Comparison of ENCODE assay signal across 19 cellular contexts in genomic region chr2:201154615-201155014, GRCh38. TPM values are rescaled to one million over a fixed set of nuclear protein-coding genes. Genes with fewer than 3 reads are reported as not detected.
DNase-seq lines count a peak whose midpoint lies in the region; ATAC-seq, FAIRE-seq and TF ChIP-seq lines count a peak whose summit lies in the region.
"Had no signal": no experiment of that assay in that cellular context is flagged by ENCODE, and none has a peak within 500 bp of the region (broad histone marks: within the 10 kb centered on the region; RNA-seq: fewer than 3 reads in every experiment).

No MANE protein-coding gene starts in this region.

- ATAC-seq in CD4-positive, CD25-positive, alpha-beta regulatory T cell (ENCODE audit: low read depth in 2 of 2) = no peak
- ATAC-seq in activated naive CD8-positive, alpha-beta T cell treated with anti-CD3 and anti-CD28 coated beads, Interleukin-2, amount 50 U/mL, for 24 hours = no peak
- ATAC-seq in naive B cell (ENCODE audit: low read depth in 2 of 2) = no peak
- ATAC-seq: pancreas had no signal

- peaks cover 37% of the 10 kb centered on the region for H3K4me1 ChIP-seq in A673 (ENCODE audit: insufficient read depth, low read length, poor library complexity, severe bottlenecking)
- H3K4me1 ChIP-seq in CD4-positive, CD25-positive, alpha-beta regulatory T cell (ENCODE audit: control insufficient read depth, insufficient read depth, low read length, poor library complexity, severe bottlenecking) = peaks cover 36% of the 10 kb centered on the region

- intact Hi-C loops in A673 (cut with micrococcal nuclease; ENCODE audit: unreplicated experiment) = loop anchor here (5.0 kb wide), 2 partner anchors 192 to 247 kb away; partner anchors contain the start of gene ORC2

- H3K27me3 ChIP-seq in A673 (replicated peaks; ENCODE audit: insufficient read depth, low read depth, low read length, poor library complexity) = no peaks in the 10 kb centered on the region
- H3K27me3 ChIP-seq in CD4-positive, CD25-positive, alpha-beta regulatory T cell (ENCODE audit: control insufficient read depth, insufficient read depth, low read length) = no peaks in the 10 kb centered on the region
- H3K27me3 ChIP-seq: cardiac muscle cell, pancreas had no signal

- no peak overlapping the region for H3K4me3 Mint-ChIP-seq in CD4-positive, CD25-positive, alpha-beta regulatory T cell
- H3K4me3 Mint-ChIP-seq in activated naive CD8-positive, alpha-beta T cell treated with anti-CD3 and anti-CD28 coated beads, Interleukin-2, amount 50 U/mL, for 24 hours = no peak overlapping the region
- peak overlapping the region in 5 of 8 donors; percentile 29 to 70 (median 56) for H3K4me3 Mint-ChIP-seq in naive B cell

- H3K9me3 ChIP-seq in A673 (ENCODE audit: low read depth, low read length, poor library complexity, severe bottlenecking) = no peaks in the 10 kb centered on the region
- no peaks in the 10 kb centered on the region for H3K9me3 ChIP-seq in CD4-positive, CD25-positive, alpha-beta regulatory T cell (ENCODE audit: control insufficient read depth in 2 of 2, low read length in 2 of 2)
- H3K9me3 ChIP-seq: pancreas had no signal

- H3K27ac ChIP-seq in A673 (ENCODE audit: low read depth, low read length, poor library complexity, severe bottlenecking) = peak overlapping the region; percentile 25
- no peak overlapping the region for H3K27ac ChIP-seq in CD4-positive, CD25-positive, alpha-beta regulatory T cell (ENCODE audit: insufficient read depth, low read length, poor library complexity, severe bottlenecking)
- H3K27ac ChIP-seq: cardiac muscle cell, pancreas had no signal

- no peaks in the 10 kb centered on the region for H3K27me3 Mint-ChIP-seq in CD4-positive, CD25-positive, alpha-beta regulatory T cell
- no peaks in the 10 kb centered on the region for H3K27me3 Mint-ChIP-seq in activated naive CD8-positive, alpha-beta T cell treated with anti-CD3 and anti-CD28 coated beads, Interleukin-2, amount 50 U/mL, for 24 hours
- no peaks in the 10 kb centered on the region for H3K27me3 Mint-ChIP-seq in naive B cell

- FAIRE-seq in GM19239 (lab: Jason Lieb, UNC) = no peak
- FAIRE-seq: endometrium, pancreas had no signal

- CTCF ChIA-PET in A673 (lab: Charles Lee) = no interaction called here

- no peaks in the 10 kb centered on the region for H3K9me3 Mint-ChIP-seq in CD4-positive, CD25-positive, alpha-beta regulatory T cell
- H3K9me3 Mint-ChIP-seq in activated naive CD8-positive, alpha-beta T cell treated with anti-CD3 and anti-CD28 coated beads, Interleukin-2, amount 50 U/mL, for 24 hours = no peaks in the 10 kb centered on the region
- no peaks in the 10 kb centered on the region for H3K9me3 Mint-ChIP-seq in naive B cell

- peaks cover 22 to 48% (median 43%) of the 10 kb centered on the region in 4 donors for H3K4me1 Mint-ChIP-seq in CD4-positive, CD25-positive, alpha-beta regulatory T cell
- peaks cover 57% of the 10 kb centered on the region for H3K4me1 Mint-ChIP-seq in activated naive CD8-positive, alpha-beta T cell treated with anti-CD3 and anti-CD28 coated beads, Interleukin-2, amount 50 U/mL, for 24 hours
- H3K4me1 Mint-ChIP-seq in naive B cell = peaks cover 50 to 70% (median 61%) of the 10 kb centered on the region in 3 donors

- peaks cover 6% of the 10 kb centered on the region for H3K36me3 ChIP-seq in A673 (ENCODE audit: insufficient read depth, low read length, poor library complexity, severe bottlenecking)
- peaks cover 74% of the 10 kb centered on the region for H3K36me3 ChIP-seq in CD4-positive, CD25-positive, alpha-beta regulatory T cell (ENCODE audit: control insufficient read depth, insufficient read depth, low read length)
- H3K36me3 ChIP-seq: cardiac muscle cell had no signal

- no peak for DNase-seq in A673 (ENCODE audit: low spot score)
- no peak for DNase-seq in CD4-positive, CD25-positive, alpha-beta regulatory T cell
- DNase-seq in activated naive CD8-positive, alpha-beta T cell treated with anti-CD3 and anti-CD28 coated beads, Interleukin-2, amount 50 U/mL, for 24 hours = no peak
- no peak for DNase-seq in naive B cell
- DNase-seq in GM19239 (ENCODE audit: insufficient read length, low spot score) = no peak
- DNase-seq in cerebellar cortex (ENCODE audit: low spot score) = no peak
- no peak for DNase-seq in SHP77 treated with DMSO at 0.1 percent for 48 hours (lab: John Stamatoyannopoulos, UW)
- DNase-seq in stimulated activated CD4-positive, alpha-beta T cell treated with anti-CD3 and anti-CD28 coated beads, Interleukin-4, amount 100 ng/mL, for 1 hour = no peak
- DNase-seq: activated CD4-positive, alpha-beta T cell treated with anti-CD3 and anti-CD28 coated beads, Interleukin-2, amount 50 U/mL, for 4 hours; activated naive CD4-positive, alpha-beta T cell treated with anti-CD3 and anti-CD28 coated beads, Interleukin-2, amount 50 U/mL, for 16 hours; C1 segment of cervical spinal cord; DND-41; H7; midbrain; NCI-H774; pancreas; T-helper 9 cell had no signal

- H3K27ac Mint-ChIP-seq in CD4-positive, CD25-positive, alpha-beta regulatory T cell = peak overlapping the region in 2 of 3 donors; percentile 25 to 78
- peak overlapping the region; percentile 50 for H3K27ac Mint-ChIP-seq in activated naive CD8-positive, alpha-beta T cell treated with anti-CD3 and anti-CD28 coated beads, Interleukin-2, amount 50 U/mL, for 24 hours
- peak overlapping the region; percentile 90 to 97 (median 93) for H3K27ac Mint-ChIP-seq in naive B cell

- no peak for TF ChIP-seq CTCF in A673 (conservative IDR thresholded peaks at IDR 0.05; ENCODE audit: low read depth, low read length)

- no TSS peak for BruUV-seq in A673 (replicated peaks; lab: Mats Ljungman, UMichigan)

- H3K36me3 Mint-ChIP-seq in CD4-positive, CD25-positive, alpha-beta regulatory T cell = peaks cover 51% of the 10 kb centered on the region
- H3K36me3 Mint-ChIP-seq in activated naive CD8-positive, alpha-beta T cell treated with anti-CD3 and anti-CD28 coated beads, Interleukin-2, amount 50 U/mL, for 24 hours (ENCODE audit: low read depth) = peaks cover 68% of the 10 kb centered on the region
- peaks cover 22 to 27% of the 10 kb centered on the region in 2 donors for H3K36me3 Mint-ChIP-seq in naive B cell

- POLR2A ChIA-PET in A673 (lab: Charles Lee; ENCODE audit: low non-redundant PET) = no interaction called here

- H3K4me3 ChIP-seq in A673 (ENCODE audit: low read depth, low read length, poor library complexity, severe bottlenecking) = no peak overlapping the region
- H3K4me3 ChIP-seq in CD4-positive, CD25-positive, alpha-beta regulatory T cell (ENCODE audit: low read depth, low read length) = no peak overlapping the region
- H3K4me3 ChIP-seq: cardiac muscle cell, pancreas had no signal

RNA-seq across cellular contexts. Expression of gene CASP10, which starts 28.3 kb away (rescaled TPM):
- total RNA-seq in A673 (2021) = 0.85 and 1.2 TPM in 2 replicates
- 15.1 TPM for total RNA-seq in CD4-positive, CD25-positive, alpha-beta regulatory T cell
- 1 to 10 TPM; 4.4 to 7.1 (median 5.6) TPM for polyA plus RNA-seq in CD4-positive, CD25-positive, alpha-beta regulatory T cell
- 1 to 10 TPM; 2.7 to 8.1 (median 4.7) TPM for polyA plus RNA-seq in naive B cell (ENCODE audit: low read depth in 6 of 6)

RNA-seq across cellular contexts. Expression of gene CFLAR, which starts 38.7 kb away (rescaled TPM):
- 55.1 and 57.5 TPM in 2 replicates for total RNA-seq in A673 (2021)
- total RNA-seq in CD4-positive, CD25-positive, alpha-beta regulatory T cell = 306 TPM
- 100 to 1,000 TPM; 118 to 159 (median 132) TPM for polyA plus RNA-seq in CD4-positive, CD25-positive, alpha-beta regulatory T cell
- polyA plus RNA-seq in naive B cell (ENCODE audit: low read depth in 6 of 6) = 10 to 100 TPM; 12.8 to 53.3 (median 46.8) TPM

Comparison
In these comparisons a context has a peak if more than half of its experiments do, and no peak if none do; other contexts are left out.
1. H3K4me3 Mint-ChIP-seq: peak in naive B cell (5 of 8); none in CD4-positive, CD25-positive, alpha-beta regulatory T cell (0 of 4) and activated naive CD8-positive, alpha-beta T cell treated with anti-CD3 and anti-CD28 coated beads, Interleukin-2, amount 50 U/mL, for 24 hours (single experiment).
2. Peak in every context shown above with its lines, with median percentiles within 50 percentile points of each other: H3K27ac Mint-ChIP-seq.